Comparison of ENCODE assay signal across 10 cellular contexts in the genomic region with DNA sequence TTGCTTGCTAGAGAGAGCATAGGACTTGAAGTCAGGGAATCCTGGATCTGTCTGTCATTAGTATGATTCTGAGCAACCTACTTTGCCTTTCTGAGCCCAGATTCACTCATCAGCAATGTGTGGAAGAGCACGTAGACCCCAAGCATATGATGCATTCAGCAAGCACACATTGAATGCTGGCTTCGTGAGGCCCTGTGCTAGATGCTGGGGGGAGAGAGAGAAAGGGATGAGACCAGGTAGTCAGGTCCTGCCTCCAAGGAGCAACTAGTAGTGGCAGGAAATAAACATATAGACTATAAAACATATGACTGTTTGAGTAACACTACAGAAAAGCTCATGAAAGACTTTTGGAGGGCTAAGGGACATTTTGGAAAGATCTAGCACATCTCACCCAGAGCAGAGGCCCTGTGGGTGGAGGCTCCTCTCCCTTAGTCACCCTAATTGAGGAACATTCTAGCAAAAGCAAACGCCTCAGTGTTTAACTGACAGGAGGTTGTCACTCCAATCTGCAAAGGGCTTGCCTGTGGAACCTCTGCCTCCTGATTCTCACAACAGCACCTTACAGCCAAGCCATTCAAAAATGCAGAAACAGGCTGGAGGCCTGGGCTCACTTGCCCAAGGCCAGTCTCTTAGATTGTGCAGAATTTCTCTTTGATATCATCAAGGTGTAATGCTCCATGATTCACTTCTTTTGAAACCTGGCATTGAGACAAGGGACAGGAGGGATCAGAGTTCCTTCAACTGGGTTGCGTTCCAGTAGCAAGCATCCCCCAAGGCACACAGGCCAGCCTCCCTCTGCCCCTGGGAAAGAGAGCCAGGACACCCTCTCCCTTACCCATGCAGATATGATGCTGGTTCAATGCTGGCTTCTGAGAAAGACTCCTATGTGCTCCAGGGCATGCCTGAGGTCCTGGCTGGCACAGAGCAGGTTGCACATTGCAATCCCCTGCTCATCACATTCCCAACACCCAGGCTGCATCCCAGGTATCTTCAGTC. TPM values are rescaled to one million over a fixed set of nuclear protein-coding genes. Genes with fewer than 3 reads are reported as not detected.
DNase-seq lines count a peak whose midpoint lies in the region; ATAC-seq, FAIRE-seq and TF ChIP-seq lines count a peak whose summit lies in the region.
"Had no signal": no experiment of that assay in that cellular context is flagged by ENCODE, and none has a peak within 500 bp of the region (broad histone marks: within the 10 kb centered on the region; RNA-seq: fewer than 3 reads in every experiment).

No MANE protein-coding gene starts in this region.

- POLR2A ChIA-PET in A549 (lab: Yijun Ruan, JAX) (no interaction called here), HCT116 (lab: Charles Lee) (no interaction called here)

- H3K9ac ChIP-seq in HCT116 (ENCODE audit: low read length) = 0 out of 2 replicates have a peak overlapping the region, but pooled peaks have one; percentile 2

- CTCF ChIA-PET in A549 (lab: Yijun Ruan, JAX) (interaction anchor here (0.9 to 2.6 kb wide), 5 partner anchors 10 to 112 kb away, joined by 3 to 16 read pairs (median 3); no protein-coding TSS in a partner anchor), HCT116 (lab: Charles Lee) (no interaction called here)

- H3K27me3 ChIP-seq in HCT116 (ENCODE audit: insufficient read depth, low read length) (no peaks in the 10 kb centered on the region), lower lobe of right lung (ENCODE audit: low read depth) (no peaks in the 10 kb centered on the region)

- no peaks in the 10 kb centered on the region for H4K20me1 ChIP-seq in HCT116 (ENCODE audit: insufficient read depth)

- H3K27me3 Mint-ChIP-seq in activated T-helper 17 cell treated with anti-CD3 and anti-CD28 coated beads, Interleukin-2, amount 50 U/mL, for 72 hours = no peaks in the 10 kb centered on the region

- no peak for DNase-seq in A549 (ENCODE audit: low read depth in 1 of 2, low spot score in 1 of 2)
- DNase-seq in HCT116 (ENCODE audit: low read depth, low spot score) = no peak
- DNase-seq in lower lobe of right lung = no peak
- DNase-seq in anterior cingulate cortex (lab: John Stamatoyannopoulos, UW) = no peak
- DNase-seq: Caco-2, foreskin fibroblast had no signal

- no peak overlapping the region for H3K27ac ChIP-seq in A549
- H3K27ac ChIP-seq in HCT116 (ENCODE audit: low read depth, low read length) = no peak overlapping the region
- peak overlapping the region; percentile 86 for H3K27ac ChIP-seq in lower lobe of right lung

- H3K79me2 ChIP-seq in HCT116 (ENCODE audit: insufficient read depth, low read length) = no peaks in the 10 kb centered on the region

- H3K4me2 ChIP-seq in A549 (peak overlapping the region; percentile 26; the same call in 1 of the 3 replicates), HCT116 (ENCODE audit: low read length) (peak overlapping the region; percentile 68)

- no peak overlapping the region for H2AFZ ChIP-seq in HCT116 (ENCODE audit: low read depth, low read length, poor library complexity, severe bottlenecking)

- H3K27ac Mint-ChIP-seq in activated T-helper 17 cell treated with anti-CD3 and anti-CD28 coated beads, Interleukin-2, amount 50 U/mL, for 72 hours = peak overlapping the region; percentile 97

- ATAC-seq in A549 (no peak), HCT116 (no peak; the same call in 1 of the 2 replicates), lower lobe of right lung (peak; percentile 17 to 22), GM19324 (IDR thresholded peaks at IDR 0.05; ENCODE audit: low FRiP score, unreplicated experiment) (no peak), GM19035 (IDR thresholded peaks at IDR 0.05; ENCODE audit: unreplicated experiment) (no peak), HG02763 (IDR thresholded peaks at IDR 0.05; ENCODE audit: unreplicated experiment) (no peak)
- peak; percentile 16 for ATAC-seq in activated T-helper 17 cell treated with anti-CD3 and anti-CD28 coated beads, Interleukin-2, amount 50 U/mL, for 72 hours (replicated peaks)

- H3K4me1 ChIP-seq in A549 = peaks cover 16% of the 10 kb centered on the region
- peaks cover 11 to 22% of the 10 kb centered on the region in 2 experiments for H3K4me1 ChIP-seq in HCT116 (ENCODE audit: control insufficient read depth in 1 of 2, insufficient read depth in 2 of 2, low read length in 2 of 2)
- H3K4me1 ChIP-seq in lower lobe of right lung = peaks cover 80% of the 10 kb centered on the region
- H3K4me1 ChIP-seq: Caco-2 had no signal

- no peak for TF ChIP-seq POLR2A in A549 (IDR thresholded peaks at IDR 0.05; ENCODE audit: low read length)
- no peak for TF ChIP-seq POLR2A in HCT116 (IDR thresholded peaks at IDR 0.05; ENCODE audit: borderline replicate concordance, extremely low read depth, insufficient read depth, insufficient read length)

- H3K9me2 ChIP-seq in HCT116 (ENCODE audit: insufficient read depth) = no peaks in the 10 kb centered on the region

- no peaks in the 10 kb centered on the region for H3K9me3 Mint-ChIP-seq in activated T-helper 17 cell treated with anti-CD3 and anti-CD28 coated beads, Interleukin-2, amount 50 U/mL, for 72 hours

- peaks cover 92% of the 10 kb centered on the region for H3K36me3 Mint-ChIP-seq in activated T-helper 17 cell treated with anti-CD3 and anti-CD28 coated beads, Interleukin-2, amount 50 U/mL, for 72 hours (ENCODE audit: low read depth)

- H3K4me1 Mint-ChIP-seq in activated T-helper 17 cell treated with anti-CD3 and anti-CD28 coated beads, Interleukin-2, amount 50 U/mL, for 72 hours = peaks cover 52% of the 10 kb centered on the region

- no peak for TF ChIP-seq EP300 in A549 (IDR thresholded peaks at IDR 0.05)

- RAD21 ChIA-PET in HCT116 (lab: Charles Lee; ENCODE audit: low non-redundant PET in 1 of 2, low total read pairs in 2 of 2, uncharacterized antibody in 2 of 2, unreplicated experiment in 2 of 2) = no interaction called here

- TF ChIP-seq CTCF in A549 (IDR thresholded peaks at IDR 0.05) = no peak
- no peak for TF ChIP-seq CTCF in HCT116 (IDR thresholded peaks at IDR 0.05 in 2 of 3, conservative IDR thresholded peaks at IDR 0.05 in 1 of 3; ENCODE audit: borderline replicate concordance in 1 of 3, insufficient read depth in 1 of 3, low read depth in 2 of 3, low read length in 2 of 3)
- TF ChIP-seq CTCF in lower lobe of right lung (IDR thresholded peaks at IDR 0.05) = no peak

- no peak for FAIRE-seq in A549 (lab: Jason Lieb, UNC)

- no peak overlapping the region for H3K4me3 ChIP-seq in A549
- H3K4me3 ChIP-seq in HCT116 (replicated peaks in 1 of 2; ENCODE audit: low read depth in 1 of 2, low read length in 2 of 2) = peak overlapping the region in 1 of 2 experiments; percentile 13; a peak in 1 of 4 replicates
- H3K4me3 ChIP-seq in lower lobe of right lung = peak overlapping the region; percentile 59

- BruUV-seq in HCT116 (replicated peaks; lab: Mats Ljungman, UMichigan) = no TSS peak

- 26% methylated on average over 4 of the region's 4 CpGs for WGBS in A549 (ENCODE audit: missing lambda C conversion rate)

- TF ChIP-seq RAD21 in A549 (conservative IDR thresholded peaks at IDR 0.05 in 1 of 2, IDR thresholded peaks at IDR 0.05 in 1 of 2) (no peak), HCT116 (IDR thresholded peaks at IDR 0.05; ENCODE audit: low read depth) (no peak)

- H3K9me3 ChIP-seq in A549 = no peaks in the 10 kb centered on the region
- H3K9me3 ChIP-seq in HCT116 (ENCODE audit: control insufficient read depth in 1 of 2, insufficient read depth in 1 of 2, low read depth in 1 of 2, low read length in 2 of 2) = no peaks in the 10 kb centered on the region
- H3K9me3 ChIP-seq in lower lobe of right lung = no peaks in the 10 kb centered on the region
- H3K9me3 ChIP-seq: Caco-2 had no signal

- H3K4me3 Mint-ChIP-seq in activated T-helper 17 cell treated with anti-CD3 and anti-CD28 coated beads, Interleukin-2, amount 50 U/mL, for 72 hours = peak overlapping the region; percentile 99

- H3K36me3 ChIP-seq in HCT116 (ENCODE audit: control insufficient read depth in 1 of 2, insufficient read depth in 2 of 2, low read length in 2 of 2) (no peaks in the 10 kb centered on the region), lower lobe of right lung (peaks cover 62% of the 10 kb centered on the region)

- intact Hi-C loops in HCT116 (cut with micrococcal nuclease) (no loop called here), lower lobe of right lung (cut with DNase I) (no loop called here)

TF ChIP-seq in A549, 52 proteins besides CTCF, POLR2A, EP300 and RAD21 (continues in another document):
- TF ChIP-seq KDM1A (IDR thresholded peaks at IDR 0.05; ENCODE audit: low read depth) = no peak
- no peak for TF ChIP-seq CBX2 (IDR thresholded peaks at IDR 0.05; ENCODE audit: borderline replicate concordance, low read depth)
- TF ChIP-seq MAZ (IDR thresholded peaks at IDR 0.05; ENCODE audit: borderline replicate concordance, low read depth, low read length) = no peak

TF ChIP-seq in HCT116, 20 proteins besides CTCF, POLR2A, EP300 and RAD21:
- TF ChIP-seq ZNF274 (IDR thresholded peaks at IDR 0.05; ENCODE audit: low read depth, low read length) = no peak
- no peak for TF ChIP-seq SRF (IDR thresholded peaks at IDR 0.05; ENCODE audit: low read depth)
- TF ChIP-seq SIN3A (IDR thresholded peaks at IDR 0.05; ENCODE audit: low read depth) = no peak
- no peak for TF ChIP-seq SP1 (IDR thresholded peaks at IDR 0.05; ENCODE audit: low read depth)
- TF ChIP-seq YY1 (IDR thresholded peaks at IDR 0.05; ENCODE audit: extremely low read depth, insufficient replicate concordance, low read depth, low read length) = no peak
- no peak for TF ChIP-seq ZFX (IDR thresholded peaks at IDR 0.05)
- no peak for TF ChIP-seq POLR2AphosphoS5 (IDR thresholded peaks at IDR 0.05; ENCODE audit: low read depth, low read length)
- TF ChIP-seq FOSL1 (IDR thresholded peaks at IDR 0.05; ENCODE audit: low read depth) = no peak
TF ChIP-seq in HCT116: peak in this region for 0.

RNA-seq across cellular contexts. Expression of gene STARD5, which starts 26.1 kb away (rescaled TPM):
- 2.8 TPM in 2 replicates for polyA plus RNA-seq in A549 (2011; rRNA removed)
- 3.7 and 3.8 TPM in 2 replicates for polyA plus RNA-seq in A549 (2012; cell fraction: cytosol; rRNA removed)
- 5.1 and 5.8 TPM in 2 replicates for polyA plus RNA-seq in A549 (2012; cell fraction: nucleus; rRNA removed)
- 2.1 TPM in 3 replicates for polyA plus RNA-seq in A549 (2017; fragmentation: RNase III; extraction: RNeasy Plus Mini Kit Qiagen cat#74134 plus additional on column Dnase treatment)
- polyA minus RNA-seq in A549 (2011; rRNA and poly(A)+ RNA removed) = 2.5 and 6.3 TPM in 2 replicates
- total RNA-seq in HCT116 (2021; ENCODE audit: unreplicated experiment) = 4.0 TPM
- 4.3 and 5.3 TPM in 2 replicates for polyA plus RNA-seq in HCT116 (2012)
- 1 to 10 TPM; 5.9 to 8.8 TPM for total RNA-seq in activated T-helper 17 cell treated with anti-CD3 and anti-CD28 coated beads, Interleukin-2, amount 50 U/mL, for 72 hours
- total RNA-seq in lower lobe of right lung = 5.2 TPM

Comparison
In these comparisons a context has a peak if more than half of its experiments do, and no peak if none do; other contexts are left out.
1. ATAC-seq: peak in activated T-helper 17 cell treated with anti-CD3 and anti-CD28 coated beads, Interleukin-2, amount 50 U/mL, for 72 hours (single experiment) and lower lobe of right lung (2 of 2); none in A549 (0 of 2), HCT116 (single experiment), GM19324 (single experiment), GM19035 (single experiment) and HG02763 (single experiment).